In the genomic region with DNA sequence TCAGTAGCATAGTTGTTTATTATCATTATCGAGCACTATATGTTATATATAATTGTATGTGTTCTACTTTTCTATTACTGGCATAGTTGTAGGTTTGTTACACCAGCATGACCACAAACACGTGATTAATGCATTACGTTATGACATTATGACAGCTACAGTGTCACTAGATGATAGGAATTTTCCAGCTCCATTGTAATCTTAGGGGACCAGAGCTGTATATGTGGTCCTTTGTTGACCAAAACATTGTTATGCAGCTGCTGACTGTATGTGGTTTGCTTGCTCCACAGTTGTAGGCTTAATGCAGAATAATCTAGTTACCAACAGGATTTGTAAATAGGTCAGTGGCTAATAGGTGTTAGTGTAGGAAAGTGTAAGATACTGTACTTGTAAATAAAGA, we compare ENCODE assay signal across 19 cellular contexts.
"Had no signal": no experiment of that assay in that cellular context is flagged by ENCODE, and none has a peak within 500 bp of the region (broad histone marks: within the 10 kb centered on the region; RNA-seq: fewer than 3 reads in every experiment).

No MANE protein-coding gene starts in this region.

- H3K27ac ChIP-seq: epithelial cell of prostate, heart left ventricle, tibial nerve, vagina had no signal

- ATAC-seq: activated CD8-positive, alpha-beta T cell treated with anti-CD3 and anti-CD28 coated beads, Interleukin-2, amount 10 ng/mL, durations not matched to agents 7 days and 5 days; left lobe of liver; naive thymus-derived CD8-positive, alpha-beta T cell; stimulated activated naive B cell treated with anti-CD40 and anti-IgM and Interleukin-4, amounts not matched to agents 10 μg/mL and 1 μg/mL and 100 μg/mL, for 72 hours; T-cell had no signal

- H3K9me3 ChIP-seq: vagina had no signal

- H3K27me3 ChIP-seq: heart left ventricle, tibial nerve, vagina had no signal

- H3K4me3 ChIP-seq: heart left ventricle, tibial nerve, vagina had no signal

- H3K36me3 ChIP-seq: vagina had no signal

- H3K4me1 ChIP-seq: tibial nerve, vagina had no signal

- DNase-seq: activated CD4-positive, alpha-beta T cell treated with anti-CD3 and anti-CD28 coated beads, Interleukin-2, amount 10 ng/mL, durations not matched to agents 24 days and 14 days; activated CD4-positive, CD25-positive, alpha-beta regulatory T cell; activated CD8-positive, alpha-beta memory T cell treated with anti-CD3 and anti-CD28 coated beads, Interleukin-2, amount 50 U/mL, for 48 hours; activated CD8-positive, alpha-beta T cell treated with anti-CD3 and anti-CD28 coated beads, Interleukin-2, amount 10 ng/mL, durations not matched to agents 7 days and 5 days; activated gamma-delta T cell treated with Interleukin-2 at 50 U/mL for 16 hours; activated naive CD8-positive, alpha-beta T cell treated with anti-CD3 and anti-CD28 coated beads, Interleukin-2, amount 10 ng/mL, durations not matched to agents 7 days and 5 days; anterior cingulate cortex; heart left ventricle; naive thymus-derived CD8-positive, alpha-beta T cell; posterior cingulate gyrus; retina; stimulated activated CD4-positive, alpha-beta T cell treated with anti-CD3 and anti-CD28 coated beads, Interleukin-15, amount 100 ng/mL, for 24 hours; stimulated activated CD4-positive, alpha-beta T cell treated with anti-CD3 and anti-CD28 coated beads, Interleukin-4, amount 100 ng/mL, for 1 hour; stimulated activated naive B cell treated with anti-CD40 and anti-IgM and Interleukin-4, amounts not matched to agents 10 μg/mL and 1 μg/mL and 100 μg/mL, for 72 hours; T-cell had no signal
